Comparison of ENCODE assay signal across 20 cellular contexts in genomic region chr16:58476791-58477190, GRCh38. TPM values are rescaled to one million over a fixed set of nuclear protein-coding genes. Genes with fewer than 3 reads are reported as not detected.
A peak's percentile ranks its signal among the peaks of the same experiment; 100 is the strongest.
DNase-seq lines count a peak whose midpoint lies in the region; ATAC-seq and TF ChIP-seq lines count a peak whose summit lies in the region.
"Had no signal": no experiment of that assay in that cellular context is flagged by ENCODE, and none has a peak within 500 bp of the region (broad histone marks: within the 10 kb centered on the region; RNA-seq: fewer than 3 reads in every experiment).

No MANE protein-coding gene starts in this region.

- intact Hi-C loops in heart left ventricle (cut with DNase I) (no loop called here), Right ventricle myocardium inferior (cut with DNase I) (no loop called here), spleen (cut with DNase I; ENCODE audit: low total_unique reads) (no loop called here)

- H3K27ac ChIP-seq in heart left ventricle (peak overlapping the region in 9 of 12 donors; percentile 33 to 86 (median 69)), spleen (peak overlapping the region in 7 of 8 donors; percentile 44 to 84 (median 67))
- H3K27ac ChIP-seq: 22Rv1, BLaER1, C4-2B had no signal

- H3K27me3 ChIP-seq in heart left ventricle (no peaks in the 10 kb centered on the region), spleen (replicated peaks in 1 of 7) (no peaks in the 10 kb centered on the region)
- H3K27me3 ChIP-seq: BLaER1 had no signal

- 9 to 23% (median 18%) methylated on average over 1 of the region's 1 CpG for WGBS in heart left ventricle, 4 donors
- 50 to 71% (median 62%) methylated on average over 1 of the region's 1 CpG for WGBS in spleen, 5 donors

- H3K4me3 ChIP-seq in heart left ventricle (no peak overlapping the region), spleen (no peak overlapping the region)
- H3K4me3 ChIP-seq: BLaER1, GM12878, HAP-1 had no signal

- peaks cover 0 to 5% (median 0%) of the 10 kb centered on the region in 9 donors for H3K36me3 ChIP-seq in heart left ventricle
- no peaks in the 10 kb centered on the region for H3K36me3 ChIP-seq in spleen
- H3K36me3 ChIP-seq: BLaER1, HAP-1 had no signal

- H3K9me3 ChIP-seq in heart left ventricle (no peaks in the 10 kb centered on the region), spleen (no peaks in the 10 kb centered on the region)
- H3K9me3 ChIP-seq: BLaER1, Caco-2, HAP-1 had no signal

- TF ChIP-seq POLR2A in heart left ventricle (IDR thresholded peaks at IDR 0.05) = no peak
- TF ChIP-seq POLR2A in spleen (IDR thresholded peaks at IDR 0.05) = no peak

- TF ChIP-seq CTCF in heart left ventricle (IDR thresholded peaks at IDR 0.05) (no peak), spleen (IDR thresholded peaks at IDR 0.05 in 8 of 11, conservative IDR thresholded peaks at IDR 0.05 in 3 of 11) (no peak)

- DNase-seq in heart left ventricle (no peak), Right ventricle myocardium inferior (ENCODE audit: missing footprints) (no peak), dermis microvascular lymphatic vessel endothelial cell (ENCODE audit: low read depth in 2 of 2) (peak; percentile 60 to 71), spleen (no peak), DMS 273 treated with DMSO at 0.1 percent for 48 hours (lab: John Stamatoyannopoulos, UW) (no peak), NCI-H2081 (lab: John Stamatoyannopoulos, UW) (no peak)
- DNase-seq: Caco-2; CD4-positive, CD25-positive, alpha-beta regulatory T cell; CD8-positive, alpha-beta T cell; DMS79; EL; GDM1; GOT3; HFFc6 had no signal

- peaks cover 14 to 90% (median 72%) of the 10 kb centered on the region in 12 donors for H3K4me1 ChIP-seq in heart left ventricle
- peaks cover 0 to 34% (median 9%) of the 10 kb centered on the region in 6 donors for H3K4me1 ChIP-seq in spleen
- H3K4me1 ChIP-seq: Caco-2, HAP-1 had no signal

- ATAC-seq in heart left ventricle = no peak
- ATAC-seq in Right ventricle myocardium inferior = no peak
- no peak for ATAC-seq in GM18858 (IDR thresholded peaks at IDR 0.05; ENCODE audit: unreplicated experiment)
- ATAC-seq: CD8-positive, alpha-beta T cell; GM12878 had no signal

RNA-seq across cellular contexts. Expression of gene NDRG4, which starts 23.2 kb away (rescaled TPM):
- total RNA-seq in heart left ventricle (1,000 to 10,000 TPM in 3 of 9 donors, 100 to 1,000 TPM in 6; 294 to 1,429 (median 742) TPM), Right ventricle myocardium inferior (337 TPM), dermis microvascular lymphatic vessel endothelial cell (94.7 and 368 TPM in 2 replicates), spleen (100 to 1,000 TPM in 1 of 7 donors, 10 to 100 TPM in 6; 22.3 to 115 (median 70.2) TPM)
- polyA plus RNA-seq in heart left ventricle (100 to 1,000 TPM; 505 to 873 TPM), spleen (10 to 100 TPM in 1 of 3 donors, 1 to 10 TPM in 2; 9.4 to 31.3 (median 9.6) TPM)
- total RNA-seq: CD8-positive, alpha-beta T cell had no signal

RNA-seq across cellular contexts. Expression of gene SETD6, which starts 38.5 kb away (rescaled TPM):
- total RNA-seq in heart left ventricle (10 to 100 TPM; 10.1 to 18.0 (median 14.3) TPM), Right ventricle myocardium inferior (13.0 TPM), dermis microvascular lymphatic vessel endothelial cell (7.2 and 16.7 TPM in 2 replicates), spleen (10 to 100 TPM; 13.7 to 32.3 (median 18.2) TPM)
- polyA plus RNA-seq in heart left ventricle (10 to 100 TPM; 13.2 to 14.9 TPM), spleen (10 to 100 TPM in 2 of 3 donors, 1 to 10 TPM in 1; 8.9 to 11.5 (median 10.7) TPM)

Comparison
In these comparisons a context has a peak if more than half of its experiments do, and no peak if none do; other contexts are left out.
1. DNase-seq: peak in dermis microvascular lymphatic vessel endothelial cell (2 of 2); none in heart left ventricle (0 of 5), Right ventricle myocardium inferior (single experiment), spleen (single experiment), DMS 273 treated with DMSO at 0.1 percent for 48 hours (single experiment) and NCI-H2081 (0 of 2).